In genomic region chr7:140062528-140063299, GRCh38 we compare ENCODE assay signal across 7 cellular contexts. TPM values are rescaled to one million over a fixed set of nuclear protein-coding genes. Genes with fewer than 3 reads are reported as not detected.
DNase-seq lines count a peak whose midpoint lies in the region; ATAC-seq, FAIRE-seq and TF ChIP-seq lines count a peak whose summit lies in the region.

Gene PARP12 (minus strand): TSS chr7:140062951. CDS start chr7:140062847, 104 bp downstream.

- dilution Hi-C loops in keratinocyte (cut with MboI; ENCODE audit: extremely low pct_ligation_motif_present, low sequenced_read_pairs), result no loop called here

- H3K9me3 ChIP-seq in keratinocyte (ENCODE audit: control insufficient read depth, low read depth, low read length), result no peaks in the 10 kb centered on the region

- no peaks in the 10 kb centered on the region for H3K27me3 ChIP-seq in keratinocyte (ENCODE audit: control insufficient read depth, extremely low read depth, insufficient read depth, low read length)

- H3K27ac Mint-ChIP-seq in activated B cell treated with CpG ODN at 0.5 μM for 24 hours, result peak within 1 kb of the TSS; percentile 98

- H4K20me1 ChIP-seq in keratinocyte (ENCODE audit: control insufficient read depth, extremely low read depth, insufficient read depth, low read length), result peaks cover 4% of the 10 kb centered on the region

- FAIRE-seq in keratinocyte (lab: Jason Lieb, UNC), result no peak

- H3K27me3 Mint-ChIP-seq in activated B cell treated with CpG ODN at 0.5 μM for 24 hours, result no peaks in the 10 kb centered on the region

- H3K9me1 ChIP-seq in keratinocyte (ENCODE audit: control insufficient read depth, extremely low read depth, insufficient read depth, low read length), result no peaks in the 10 kb centered on the region

- ATAC-seq in GM18517 (IDR thresholded peaks at IDR 0.05; ENCODE audit: unreplicated experiment), result peak; percentile 83
- ATAC-seq in HG02970 (IDR thresholded peaks at IDR 0.05; ENCODE audit: low FRiP score, unreplicated experiment), result peak; percentile 92
- peak; percentile 81 for ATAC-seq in activated B cell treated with CpG ODN at 0.5 μM for 24 hours (ENCODE audit: low read depth)

- H3K4me3 ChIP-seq in cardiac fibroblast (replicated peaks in 1 of 2; ENCODE audit: low read depth in 2 of 2, low read length in 2 of 2), result peak within 1 kb of the TSS; percentile 60 to 63
- peak within 1 kb of the TSS; percentile 70 to 86 (median 71) for H3K4me3 ChIP-seq in keratinocyte (ENCODE audit: control insufficient read depth in 2 of 3, extremely low read depth in 1 of 3, insufficient read depth in 2 of 3, low read depth in 1 of 3, low read length in 3 of 3)

- POLR2A ChIA-PET in activated B cell treated with CpG ODN at 0.5 μM for 24 hours (lab: Charles Lee), result interaction anchor here (0.7 to 2.6 kb wide), 8 partner anchors 8 to 703 kb away, joined by 3 to 10 read pairs (median 5); partner anchors contain the start of genes KDM7A and LUC7L2

- CTCF ChIA-PET in activated B cell treated with CpG ODN at 0.5 μM for 24 hours (lab: Charles Lee), result interaction anchor here (1.6 kb wide), 1 partner anchor 10 kb away, joined by 3 read pairs; no protein-coding TSS in a partner anchor

- H2AFZ ChIP-seq in keratinocyte (ENCODE audit: control insufficient read depth, low read length), result peak within 1 kb of the TSS; percentile 70

- H3K27ac ChIP-seq in keratinocyte (ENCODE audit: control insufficient read depth, insufficient read depth, low read length), result peak within 1 kb of the TSS; percentile 82

- H3K79me2 ChIP-seq in keratinocyte (ENCODE audit: control insufficient read depth, insufficient read depth, low read length), result peaks cover 32% of the 10 kb centered on the region

- no peaks in the 10 kb centered on the region for H3K36me3 ChIP-seq in keratinocyte (ENCODE audit: control insufficient read depth in 2 of 2, extremely low read depth in 1 of 2, insufficient read depth in 2 of 2, low read length in 2 of 2)

- intact Hi-C loops in activated B cell treated with CpG ODN at 0.5 μM for 24 hours (cut with micrococcal nuclease), result loop anchor here (1.0 to 10.0 kb wide), 11 partner anchors 8 to 948 kb away; partner anchors contain the start of gene MKRN1

- peak; percentile 84 for DNase-seq in NCI-H2029 treated with DMSO at 0.1 percent for 48 hours (lab: John Stamatoyannopoulos, UW)
- DNase-seq in activated B cell treated with CpG ODN at 0.5 μM for 24 hours, result peak; percentile 93
- DNase-seq in cardiac fibroblast (ENCODE audit: low read depth in 2 of 2), result peak; percentile 78 to 88
- no peak for DNase-seq in keratinocyte (ENCODE audit: low read depth, low spot score)
- peak; percentile 73 to 76 for DNase-seq in stimulated activated CD4-positive, alpha-beta T cell treated with anti-CD3 and anti-CD28 coated beads, Interleukin-15, amount 100 ng/mL, for 1 hour (ENCODE audit: low read depth in 1 of 2, low spot score in 1 of 2)

- peak within 1 kb of the TSS; percentile 87 for H3K9ac ChIP-seq in keratinocyte (ENCODE audit: control insufficient read depth, extremely low read depth, insufficient read depth, low read length)

- H3K4me1 ChIP-seq in keratinocyte (ENCODE audit: control insufficient read depth, extremely low read depth, insufficient read depth, low read length), result peaks cover 34% of the 10 kb centered on the region

- peaks cover 17% of the 10 kb centered on the region for H3K36me3 Mint-ChIP-seq in activated B cell treated with CpG ODN at 0.5 μM for 24 hours (ENCODE audit: low read depth)

- H3K9me3 Mint-ChIP-seq in activated B cell treated with CpG ODN at 0.5 μM for 24 hours, result peaks cover 20% of the 10 kb centered on the region

- no peak for TF ChIP-seq CTCF in activated B cell treated with CpG ODN at 0.5 μM for 24 hours (IDR thresholded peaks at IDR 0.05)
- TF ChIP-seq CTCF in cardiac fibroblast (IDR thresholded peaks at IDR 0.05; ENCODE audit: low read depth, low read length), result no peak
- TF ChIP-seq CTCF in keratinocyte (optimal IDR thresholded peaks at IDR 0.05 in 1 of 3, IDR thresholded peaks at IDR 0.05 in 1 of 3, conservative IDR thresholded peaks at IDR 0.05 in 1 of 3; ENCODE audit: extremely low read depth in 1 of 3, insufficient read depth in 2 of 3, low read length in 3 of 3), result peak in 1 of 3 experiments; percentile 23

- peak within 1 kb of the TSS; percentile 85 for H3K4me2 ChIP-seq in keratinocyte (ENCODE audit: control insufficient read depth, extremely low read depth, insufficient read depth, low read depth, low read length)

- peak within 1 kb of the TSS; percentile 97 for H3K4me3 Mint-ChIP-seq in activated B cell treated with CpG ODN at 0.5 μM for 24 hours

- peaks cover 47% of the 10 kb centered on the region for H3K4me1 Mint-ChIP-seq in activated B cell treated with CpG ODN at 0.5 μM for 24 hours

RNA-seq across cellular contexts. Expression of gene PARP12, which starts in this region (rescaled TPM):
- total RNA-seq in activated B cell treated with CpG ODN at 0.5 μM for 24 hours, result 104 and 128 TPM in 2 replicates
- 66.0 to 73.3 TPM (median 70.5 TPM) in 3 replicates for polyA plus RNA-seq in keratinocyte
- 12.2 TPM for polyA plus RNA-seq in keratinocyte (2011; ENCODE audit: low read depth)
- 46.7 and 47.7 TPM in 2 replicates for polyA plus RNA-seq in keratinocyte (2011; cell fraction: cytosol; rRNA removed)
- polyA plus RNA-seq in keratinocyte (2011; cell fraction: nucleus; rRNA removed), result 108 TPM in 2 replicates
- polyA plus RNA-seq in keratinocyte (2012; ENCODE audit: low replicate concordance), result 12.4 and 37.3 TPM in 2 replicates
- polyA minus RNA-seq in keratinocyte, result 66.0 to 84.1 TPM (median 83.5 TPM) in 3 replicates
- polyA minus RNA-seq in keratinocyte (2011; cell fraction: cytosol; rRNA and poly(A)+ RNA removed), result 52.9 TPM
- 45.1 and 57.9 TPM in 2 replicates for polyA minus RNA-seq in keratinocyte (2011; cell fraction: nucleus; rRNA and poly(A)+ RNA removed)
